Comparison of ENCODE assay signal across 8 cellular contexts in the genomic region with DNA sequence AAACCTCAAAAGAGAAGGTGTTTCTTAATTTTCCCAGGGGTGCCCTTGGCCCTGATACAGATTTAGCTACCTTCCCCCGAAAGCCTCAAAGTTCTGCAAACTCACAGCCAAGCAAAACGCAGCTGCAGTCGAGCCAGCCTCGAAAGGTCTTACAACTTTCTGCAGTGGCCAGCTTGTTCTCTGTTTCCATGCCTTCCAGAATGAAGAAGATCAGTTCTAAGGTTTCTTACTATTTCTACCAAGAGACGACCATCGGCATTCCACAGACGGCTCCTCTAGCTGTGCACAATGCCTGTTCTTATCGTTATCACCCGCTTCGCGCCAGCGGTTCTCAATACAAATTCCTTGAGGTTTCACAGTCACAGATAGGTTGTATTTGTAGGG. TPM values are rescaled to one million over a fixed set of nuclear protein-coding genes. Genes with fewer than 3 reads are reported as not detected.
A peak's percentile ranks its signal among the peaks of the same experiment; 100 is the strongest.
DNase-seq lines count a peak whose midpoint lies in the region; ATAC-seq and TF ChIP-seq lines count a peak whose summit lies in the region.

No MANE protein-coding gene starts in this region.

- H3K4me3 ChIP-seq in GM12875 (ENCODE audit: low read depth, low read length) = peak overlapping the region; percentile 59
- no peak overlapping the region for H3K4me3 ChIP-seq in fibroblast of the aortic adventitia (ENCODE audit: low read depth, low read length)
- no peak overlapping the region for H3K4me3 ChIP-seq in H7 (ENCODE audit: insufficient read depth, low read depth, low read length)

- ATAC-seq in GM21423 (IDR thresholded peaks at IDR 0.05; ENCODE audit: unreplicated experiment) = peak; percentile 21
- ATAC-seq in HG03521 (IDR thresholded peaks at IDR 0.05; ENCODE audit: unreplicated experiment) = peak; percentile 16

- TF ChIP-seq CTCF in GM12875 (IDR thresholded peaks at IDR 0.05; ENCODE audit: borderline replicate concordance, insufficient read depth, low read depth, low read length) = no peak
- TF ChIP-seq CTCF in fibroblast of the aortic adventitia (IDR thresholded peaks at IDR 0.05; ENCODE audit: insufficient read depth, low read length) = no peak

- no peaks in the 10 kb centered on the region for H3K27me3 ChIP-seq in H7 (ENCODE audit: control insufficient read depth, insufficient read depth, low read length)

- DNase-seq in fibroblast of the aortic adventitia (ENCODE audit: low read depth) = peak; percentile 39
- no peak for DNase-seq in stimulated activated CD4-positive, alpha-beta T cell treated with anti-CD3 and anti-CD28 coated beads, Interleukin-4, amount 100 ng/mL, for 1 hour
- DNase-seq in NCI-H2081 treated with DMSO at 0.1 percent for 48 hours (lab: John Stamatoyannopoulos, UW) = no peak
- DNase-seq in activated CD8-positive, alpha-beta memory T cell treated with anti-CD3 and anti-CD28 coated beads, Interleukin-2, amount 50 U/mL, for 4 hours = no peak
- DNase-seq in H7 = no peak

- H3K36me3 ChIP-seq in H7 (replicated peaks; ENCODE audit: control insufficient read depth, insufficient read depth, low read length) = no peaks in the 10 kb centered on the region

RNA-seq across cellular contexts. Expression of gene CCR6, which starts 28.5 kb away (rescaled TPM):
- not detected in 2 replicates for total RNA-seq in fibroblast of the aortic adventitia (ENCODE audit: low replicate concordance)
- total RNA-seq in H7 (2014; rRNA removed; shearing (Covaris generic)) = not detected in 2 replicates
